Comparison of ENCODE assay signal across 9 cellular contexts in genomic region chr18:28177828-28178635, GRCh38. TPM values are rescaled to one million over a fixed set of nuclear protein-coding genes. Genes with fewer than 3 reads are reported as not detected.
A peak's percentile ranks its signal among the peaks of the same experiment; 100 is the strongest.
DNase-seq lines count a peak whose midpoint lies in the region; ATAC-seq and TF ChIP-seq lines count a peak whose summit lies in the region.
"Had no signal": no experiment of that assay in that cellular context is flagged by ENCODE, and none has a peak within 500 bp of the region (broad histone marks: within the 10 kb centered on the region; RNA-seq: fewer than 3 reads in every experiment).

No MANE protein-coding gene starts in this region.

- H3K4me3 ChIP-seq in WI38 (ENCODE audit: low read depth, low read length) = peak overlapping the region; percentile 76
- peak overlapping the region; percentile 42 to 65 for H3K4me3 ChIP-seq in gastroesophageal sphincter
- H3K4me3 ChIP-seq in neuron (ENCODE audit: low read length) = peak overlapping the region; percentile 98

- peaks cover 0 to 36% (median 8%) of the 10 kb centered on the region in 3 donors for H3K4me1 ChIP-seq in gastroesophageal sphincter
- peaks cover 18% of the 10 kb centered on the region for H3K4me1 ChIP-seq in neuron (ENCODE audit: insufficient read depth, low read length)

- no peak for TF ChIP-seq CTCF in WI38 (IDR thresholded peaks at IDR 0.05; ENCODE audit: low read depth, low read length)
- TF ChIP-seq CTCF in gastroesophageal sphincter (IDR thresholded peaks at IDR 0.05) = peak in 1 of 4 experiments; percentile 1

- TF ChIP-seq EP300 in gastroesophageal sphincter (IDR thresholded peaks at IDR 0.05) = no peak

- peak; percentile 61 for DNase-seq in NCI-H1436 (lab: John Stamatoyannopoulos, UW)
- no peak for DNase-seq in NCI-H1436 treated with DMSO at 0.1 percent for 48 hours (lab: John Stamatoyannopoulos, UW)
- DNase-seq in NCI-H1092 treated with DMSO at 0.1 percent for 48 hours (lab: John Stamatoyannopoulos, UW) = peak; percentile 92
- no peak for DNase-seq in UCSD-AML1 (lab: John Stamatoyannopoulos, UW; ENCODE audit: unreplicated experiment)
- DNase-seq in stimulated activated CD4-positive, alpha-beta T cell treated with anti-CD3 and anti-CD28 coated beads, Interleukin-2, amount 100 ng/mL, for 48 hours = no peak

- H3K27ac ChIP-seq in gastroesophageal sphincter = peak overlapping the region in 3 of 4 donors; percentile 80 to 88 (median 83)
- H3K27ac ChIP-seq: C4-2B had no signal

- H3K9me3 ChIP-seq in gastroesophageal sphincter = no peaks in the 10 kb centered on the region
- no peaks in the 10 kb centered on the region for H3K9me3 ChIP-seq in neuron (ENCODE audit: low read length)

- peak overlapping the region; percentile 29 for H2AFZ ChIP-seq in neuron (ENCODE audit: low read depth, low read length)

- 1% methylated on average over 13 to 15 of the region's 83 CpGs for WGBS in gastroesophageal sphincter (ENCODE audit: low coverage in 1 of 2), 2 donors

- TF ChIP-seq POLR2A in gastroesophageal sphincter (IDR thresholded peaks at IDR 0.05) = peak in 1 of 2 donors; percentile 21

- H3K27me3 ChIP-seq in gastroesophageal sphincter (peaks cover 60% of the 10 kb centered on the region), neuron (ENCODE audit: insufficient read depth, low read length) (no peaks in the 10 kb centered on the region)

- ATAC-seq in gastroesophageal sphincter = peak; percentile 79

- H3K36me3 ChIP-seq in gastroesophageal sphincter (no peaks in the 10 kb centered on the region), neuron (ENCODE audit: insufficient read depth, low read length) (no peaks in the 10 kb centered on the region)

RNA-seq across cellular contexts. Expression of gene CDH2, which starts 1.1 kb away (rescaled TPM):
- total RNA-seq in gastroesophageal sphincter = 10 to 100 TPM in 3 of 4 donors, 1 to 10 TPM in 1; 9.8 to 52.9 (median 17.8) TPM

Comparison
In these comparisons a context has a peak if more than half of its experiments do, and no peak if none do; other contexts are left out.
1. DNase-seq: peak in NCI-H1436 (single experiment) and NCI-H1092 treated with DMSO at 0.1 percent for 48 hours (single experiment); none in NCI-H1436 treated with DMSO at 0.1 percent for 48 hours (single experiment), UCSD-AML1 (single experiment) and stimulated activated CD4-positive, alpha-beta T cell treated with anti-CD3 and anti-CD28 coated beads, Interleukin-2, amount 100 ng/mL, for 48 hours (0 of 2).
2. Peak in every context shown above with its lines, with median percentiles within 50 percentile points of each other: H3K4me3 ChIP-seq.